Comparison of ENCODE assay signal across 1 cellular context in genomic region chr19:42521631-42522030, GRCh38. TPM values are rescaled to one million over a fixed set of nuclear protein-coding genes. Genes with fewer than 3 reads are reported as not detected.
"Had no signal": no experiment of that assay in that cellular context is flagged by ENCODE, and none has a peak within 500 bp of the region (broad histone marks: within the 10 kb centered on the region; RNA-seq: fewer than 3 reads in every experiment).

No MANE protein-coding gene starts in this region.

RNA-seq across cellular contexts. Expression of gene CEACAM1, which starts 6.7 kb away (rescaled TPM):
- total RNA-seq: myocyte had no signal
